In the genomic region with DNA sequence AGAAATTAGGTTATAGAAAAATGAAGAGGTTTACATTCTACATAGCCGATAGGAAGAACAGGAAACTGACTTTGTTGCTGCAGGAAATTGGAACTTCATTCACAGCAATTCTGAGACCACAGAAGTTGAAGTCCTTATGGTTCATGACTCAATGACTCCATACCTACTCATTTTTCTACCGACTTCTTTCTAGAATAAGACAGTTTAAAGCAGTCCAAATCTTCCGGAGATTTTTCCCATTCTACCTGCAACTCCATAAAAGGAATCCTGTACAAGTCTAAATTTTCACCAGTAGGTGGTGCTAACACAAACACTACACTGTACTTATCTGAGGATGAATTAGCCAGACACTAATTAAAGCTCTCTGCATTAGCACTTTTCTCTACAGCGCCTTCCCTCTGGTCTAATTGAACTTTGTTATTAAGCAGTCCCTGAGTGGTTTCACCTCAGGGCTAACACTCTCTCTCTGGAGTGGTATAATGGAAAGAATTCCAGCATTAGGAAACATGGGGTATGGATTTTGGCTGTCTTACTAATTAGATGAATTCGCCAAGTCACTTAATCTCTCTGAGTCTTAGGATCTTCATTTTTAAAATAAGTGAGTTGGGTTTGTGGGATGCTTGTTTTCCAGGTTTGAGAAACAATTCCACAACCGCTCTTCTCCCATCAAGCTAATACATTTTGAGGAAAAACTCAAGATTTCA, we compare ENCODE assay signal across 8 cellular contexts.
DNase-seq lines count a peak whose midpoint lies in the region; ATAC-seq, FAIRE-seq and TF ChIP-seq lines count a peak whose summit lies in the region.

No MANE protein-coding gene starts in this region.

- no peaks in the 10 kb centered on the region for H3K27me3 ChIP-seq in fibroblast of lung (ENCODE audit: control insufficient read depth, insufficient read depth, low read length)
- H3K27me3 ChIP-seq in neural cell (ENCODE audit: insufficient read depth, low read depth, low read length), result no peaks in the 10 kb centered on the region

- TF ChIP-seq CTCF in fibroblast of lung (conservative IDR thresholded peaks at IDR 0.05 in 1 of 2, IDR thresholded peaks at IDR 0.05 in 1 of 2; ENCODE audit: low read depth in 1 of 2, low read length in 2 of 2), result peak; percentile 48 to 60
- TF ChIP-seq CTCF in neural cell (IDR thresholded peaks at IDR 0.05; ENCODE audit: poor library complexity, severe bottlenecking), result peak; percentile 59

- H4K20me1 ChIP-seq in fibroblast of lung (ENCODE audit: control insufficient read depth, extremely low read depth, insufficient read depth, low read length) (no peaks in the 10 kb centered on the region), neural cell (ENCODE audit: insufficient read depth) (no peaks in the 10 kb centered on the region)

- no peaks in the 10 kb centered on the region for H3K27me3 Mint-ChIP-seq in T-helper 1 cell treated with Interleukin-12 subunit alpha and Interleukin-12 subunit beta and Interleukin-4 antibody, amounts not matched to agents 30 μg/mL and 1 μg/mL, for 36 hours (ENCODE audit: low read depth)

- H3K9ac ChIP-seq in fibroblast of lung (ENCODE audit: insufficient read depth, low read length), result no peak overlapping the region
- H3K9ac ChIP-seq in neural cell (ENCODE audit: low read length), result no peak overlapping the region

- H3K4me2 ChIP-seq in fibroblast of lung (ENCODE audit: extremely low read depth, insufficient read depth, low read length) (no peak overlapping the region), neural cell (ENCODE audit: low read length) (no peak overlapping the region)

- ATAC-seq in GM18502 (IDR thresholded peaks at IDR 0.05; ENCODE audit: poor library complexity, unreplicated experiment), result no peak

- DNase-seq in ACHN (peak; percentile 51), GM12891 (ENCODE audit: insufficient read length, low spot score) (no peak), NCI-H1417 treated with DMSO at 0.1 percent for 48 hours (lab: John Stamatoyannopoulos, UW) (peak; percentile 18), fibroblast of lung (ENCODE audit: low read depth in 2 of 2) (peak; percentile 49 to 74), GOT3 (lab: John Stamatoyannopoulos, UW) (no peak)

- peaks cover 20% of the 10 kb centered on the region for H3K9me3 Mint-ChIP-seq in T-helper 1 cell treated with Interleukin-12 subunit alpha and Interleukin-12 subunit beta and Interleukin-4 antibody, amounts not matched to agents 30 μg/mL and 1 μg/mL, for 36 hours

- peak overlapping the region; percentile 78 for H3K27ac Mint-ChIP-seq in T-helper 1 cell treated with Interleukin-12 subunit alpha and Interleukin-12 subunit beta and Interleukin-4 antibody, amounts not matched to agents 30 μg/mL and 1 μg/mL, for 36 hours

- TF ChIP-seq RAD21 in neural cell (conservative IDR thresholded peaks at IDR 0.05), result no peak

- peak; percentile 78 for FAIRE-seq in GM12891 (lab: Jason Lieb, UNC)

- no peak for TF ChIP-seq POLR2A in GM12891 (IDR thresholded peaks at IDR 0.05; ENCODE audit: low read depth, low read length)

- H3K27ac ChIP-seq in fibroblast of lung (ENCODE audit: insufficient read depth, low read length) (no peak overlapping the region), neural cell (ENCODE audit: low read length) (no peak overlapping the region)

- no peak for TF ChIP-seq EP300 in neural cell (conservative IDR thresholded peaks at IDR 0.05; ENCODE audit: poor library complexity, severe bottlenecking)

- no peaks in the 10 kb centered on the region for H3K9me3 ChIP-seq in fibroblast of lung (ENCODE audit: control insufficient read depth, insufficient read depth, low read depth, low read length)
- H3K9me3 ChIP-seq in neural cell (ENCODE audit: low read length), result no peaks in the 10 kb centered on the region

- H3K36me3 ChIP-seq in fibroblast of lung (ENCODE audit: control insufficient read depth, insufficient read depth, low read length) (no peaks in the 10 kb centered on the region), neural cell (ENCODE audit: insufficient read depth, low read length) (no peaks in the 10 kb centered on the region)

- H3K4me1 Mint-ChIP-seq in T-helper 1 cell treated with Interleukin-12 subunit alpha and Interleukin-12 subunit beta and Interleukin-4 antibody, amounts not matched to agents 30 μg/mL and 1 μg/mL, for 36 hours (ENCODE audit: low read depth), result peaks cover 58% of the 10 kb centered on the region

- no peaks in the 10 kb centered on the region for H3K9me2 ChIP-seq in neural cell (ENCODE audit: insufficient read depth, low read length)

- peaks cover 17% of the 10 kb centered on the region for H3K4me1 ChIP-seq in fibroblast of lung (ENCODE audit: control insufficient read depth, extremely low read depth, insufficient read depth, low read length)

- H3F3A ChIP-seq in neural cell (ENCODE audit: insufficient read depth, low read length, poor library complexity, severe bottlenecking), result no peaks in the 10 kb centered on the region

- H3K4me3 Mint-ChIP-seq in T-helper 1 cell treated with Interleukin-12 subunit alpha and Interleukin-12 subunit beta and Interleukin-4 antibody, amounts not matched to agents 30 μg/mL and 1 μg/mL, for 36 hours, result peak overlapping the region; percentile 27

- no peak overlapping the region for H3K4me3 ChIP-seq in fibroblast of lung (replicated peaks in 1 of 4; ENCODE audit: control extremely low read depth in 1 of 4, insufficient read depth in 1 of 4, low read depth in 3 of 4, low read length in 4 of 4)
- no peak overlapping the region for H3K4me3 ChIP-seq in neural cell (ENCODE audit: low read length)

- H2AFZ ChIP-seq in fibroblast of lung (ENCODE audit: low read length) (no peak overlapping the region), neural cell (ENCODE audit: low read depth, low read length) (no peak overlapping the region)

- no peaks in the 10 kb centered on the region for H3K79me2 ChIP-seq in fibroblast of lung (ENCODE audit: control insufficient read depth, insufficient read depth, low read length)
- no peaks in the 10 kb centered on the region for H3K79me2 ChIP-seq in neural cell (replicated peaks; ENCODE audit: insufficient read depth, low read length)

- peaks cover 15% of the 10 kb centered on the region for H3K36me3 Mint-ChIP-seq in T-helper 1 cell treated with Interleukin-12 subunit alpha and Interleukin-12 subunit beta and Interleukin-4 antibody, amounts not matched to agents 30 μg/mL and 1 μg/mL, for 36 hours (ENCODE audit: low read depth)

- in situ Hi-C loops in ACHN (cut with HindIII; ENCODE audit: low pct_ligation_motif_present, low pct_unique_long_range_greater_than_20kb, low sequenced_read_pairs), result no loop called here

TF ChIP-seq in GM12891, 5 proteins besides CTCF, POLR2A, EP300 and RAD21:
- TF ChIP-seq POU2F2 (IDR thresholded peaks at IDR 0.05; ENCODE audit: low read depth, low read length), result no peak
- no peak for TF ChIP-seq TAF1 (IDR thresholded peaks at IDR 0.05; ENCODE audit: low read depth, low read length)
- TF ChIP-seq SPI1 (IDR thresholded peaks at IDR 0.05; ENCODE audit: low read depth, low read length), result no peak
- no peak for TF ChIP-seq PAX5 (IDR thresholded peaks at IDR 0.05; ENCODE audit: insufficient read depth, low read length, severe bottlenecking)
- TF ChIP-seq POLR2AphosphoS5 (IDR thresholded peaks at IDR 0.05; ENCODE audit: low read depth, low read length), result no peak

TF ChIP-seq in neural cell, 6 proteins besides CTCF, POLR2A, EP300 and RAD21:
- TF ChIP-seq SMC3 (conservative IDR thresholded peaks at IDR 0.05; ENCODE audit: poor library complexity) (peak; percentile 39), MXI1 (conservative IDR thresholded peaks at IDR 0.05; ENCODE audit: poor library complexity, severe bottlenecking) (no peak), POLR2AphosphoS5 (IDR thresholded peaks at IDR 0.05) (no peak)

Comparison
In these comparisons a context has a peak if more than half of its experiments do, and no peak if none do; other contexts are left out.
1. DNase-seq: peak in ACHN (single experiment), NCI-H1417 treated with DMSO at 0.1 percent for 48 hours (single experiment) and fibroblast of lung (2 of 2); none in GM12891 (single experiment) and GOT3 (single experiment).